13 cellular contexts compared by ENCODE assay signal in the genomic region with DNA sequence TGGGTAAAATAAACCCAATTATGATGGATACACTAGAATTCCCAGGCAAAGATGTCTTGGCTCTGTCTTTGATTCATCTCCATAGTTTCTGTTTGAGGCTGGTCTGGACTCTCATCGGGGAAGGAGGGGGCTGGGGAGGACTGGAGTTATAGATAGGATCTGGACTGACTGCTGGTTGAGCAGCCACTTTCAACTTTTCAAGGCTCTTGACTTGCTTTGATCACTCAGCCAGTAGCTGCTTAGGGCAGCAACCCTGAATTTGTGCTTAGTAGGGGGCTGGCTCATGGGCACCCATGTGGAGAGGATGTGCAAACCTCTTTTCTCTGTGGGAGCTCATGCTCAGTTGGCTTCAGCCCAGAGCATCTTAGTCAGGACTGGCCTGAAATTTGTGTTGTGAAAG.
A peak's percentile ranks its signal among the peaks of the same experiment; 100 is the strongest.
DNase-seq lines count a peak whose midpoint lies in the region; ATAC-seq lines count a peak whose summit lies in the region.
"Had no signal": no experiment of that assay in that cellular context is flagged by ENCODE, and none has a peak within 500 bp of the region (broad histone marks: within the 10 kb centered on the region; RNA-seq: fewer than 3 reads in every experiment).

No MANE protein-coding gene starts in this region.

- ATAC-seq in GM19397 (IDR thresholded peaks at IDR 0.05; ENCODE audit: unreplicated experiment) (peak; percentile 59), HG03039 (IDR thresholded peaks at IDR 0.05; ENCODE audit: unreplicated experiment) (peak; percentile 41)
- ATAC-seq in activated T-helper 17 cell treated with anti-CD3 and anti-CD28 coated beads, Interleukin-2, amount 50 U/mL, for 72 hours (replicated peaks): no peak

- in situ Hi-C loops in Caki2 (cut with HindIII; ENCODE audit: low pct_unique_long_range_greater_than_20kb, low sequenced_read_pairs): no loop called here

- H3K9me3 Mint-ChIP-seq in activated T-helper 17 cell treated with anti-CD3 and anti-CD28 coated beads, Interleukin-2, amount 50 U/mL, for 72 hours: peaks cover 4% of the 10 kb centered on the region

- no peaks in the 10 kb centered on the region for H3K27me3 Mint-ChIP-seq in activated T-helper 17 cell treated with anti-CD3 and anti-CD28 coated beads, Interleukin-2, amount 50 U/mL, for 72 hours

- no peak overlapping the region for H3K4me3 Mint-ChIP-seq in activated T-helper 17 cell treated with anti-CD3 and anti-CD28 coated beads, Interleukin-2, amount 50 U/mL, for 72 hours

- DNase-seq in Caki2 (ENCODE audit: low read depth) (peak; percentile 33), amniotic stem cell (lab: John Stamatoyannopoulos, UW) (no peak), NOMO-1 treated with DMSO at 0.1 percent for 48 hours (lab: John Stamatoyannopoulos, UW; ENCODE audit: unreplicated experiment) (no peak), NCI-H1417 treated with DMSO at 0.1 percent for 48 hours (lab: John Stamatoyannopoulos, UW) (no peak), NCI-H526 (lab: John Stamatoyannopoulos, UW) (no peak)
- DNase-seq: activated CD4-positive, CD25-positive, alpha-beta regulatory T cell; erythroblast; GF-D8; NCI-H510A treated with DMSO at 0.1 percent for 48 hours; SJCRH30 had no signal

- H3K27ac Mint-ChIP-seq in activated T-helper 17 cell treated with anti-CD3 and anti-CD28 coated beads, Interleukin-2, amount 50 U/mL, for 72 hours: peak overlapping the region; percentile 18

- H3K4me1 Mint-ChIP-seq in activated T-helper 17 cell treated with anti-CD3 and anti-CD28 coated beads, Interleukin-2, amount 50 U/mL, for 72 hours: peaks cover 60% of the 10 kb centered on the region

- H3K36me3 Mint-ChIP-seq in activated T-helper 17 cell treated with anti-CD3 and anti-CD28 coated beads, Interleukin-2, amount 50 U/mL, for 72 hours (ENCODE audit: low read depth): peaks cover 54% of the 10 kb centered on the region
